16 cellular contexts compared by ENCODE assay signal in the genomic region with DNA sequence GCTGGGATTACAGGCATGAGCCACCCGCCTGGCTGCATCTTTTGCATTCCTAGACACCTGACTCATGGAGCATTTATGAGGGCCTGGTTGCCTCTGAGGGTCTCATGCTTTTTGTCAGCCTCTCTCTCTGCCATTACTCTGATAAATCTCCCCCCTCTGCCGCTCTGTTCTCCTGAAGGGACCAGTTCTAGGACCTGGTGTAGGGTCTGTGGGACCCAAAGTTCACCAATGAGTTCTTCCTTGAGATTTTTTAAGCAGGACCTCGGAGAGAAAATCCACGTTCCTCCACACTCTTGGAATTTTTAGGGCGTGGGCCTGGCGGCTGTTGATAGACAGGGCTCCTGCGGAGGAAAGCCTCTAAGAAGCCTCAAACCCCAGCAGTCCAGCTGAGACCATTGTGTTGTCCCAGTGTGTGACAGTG.
DNase-seq lines count a peak whose midpoint lies in the region; ATAC-seq and TF ChIP-seq lines count a peak whose summit lies in the region.
"Had no signal": no experiment of that assay in that cellular context is flagged by ENCODE, and none has a peak within 500 bp of the region (broad histone marks: within the 10 kb centered on the region; RNA-seq: fewer than 3 reads in every experiment).

No MANE protein-coding gene starts in this region.

- H3K27ac ChIP-seq in brain microvascular endothelial cell: peak overlapping the region; percentile 69
- H3K27ac ChIP-seq in mesodermal cell (ENCODE audit: low read depth, low read length, severe bottlenecking): peak overlapping the region; percentile 96
- peak overlapping the region; percentile 90 to 91 for H3K27ac ChIP-seq in tibial artery

- POLR2A ChIA-PET in HEK293T (lab: Yijun Ruan, JAX): no interaction called here

- WGBS in mesodermal cell (ENCODE audit: insufficient coverage in 2 of 2), 2 experiments: 66 to 70% methylated on average over 2 to 3 of the region's 7 CpGs

- H3K27me3 ChIP-seq in brain microvascular endothelial cell (replicated peaks): no peaks in the 10 kb centered on the region
- no peaks in the 10 kb centered on the region for H3K27me3 ChIP-seq in tibial artery

- DNase-seq in HEK293T (ENCODE audit: extremely low spot score) (no peak), brain microvascular endothelial cell (no peak), tibial artery (peak in 1 of 2 donors; percentile 61), glomerular visceral epithelial cell (ENCODE audit: extremely low spot score) (no peak)
- DNase-seq: activated CD8-positive, alpha-beta T cell treated with anti-CD3 and anti-CD28 coated beads for 36 hours; activated naive CD4-positive, alpha-beta T cell treated with anti-CD3 and anti-CD28 coated beads for 36 hours; head of caudate nucleus; Kasumi-1; mucosa of descending colon; PC-3; T-helper 9 cell had no signal

- H3K4me3 ChIP-seq in brain microvascular endothelial cell (ENCODE audit: low read depth, low read length) (no peak overlapping the region), mesodermal cell (ENCODE audit: extremely low read depth, insufficient read depth, low read length, poor library complexity, severe bottlenecking) (no peak overlapping the region), tibial artery (no peak overlapping the region)
- H3K4me3 ChIP-seq: HAP-1, mucosa of descending colon had no signal

- intact Hi-C loops in tibial artery (cut with DNase I; ENCODE audit: low total_unique reads): no loop called here

- H3K36me3 ChIP-seq in brain microvascular endothelial cell (replicated peaks): no peaks in the 10 kb centered on the region
- H3K36me3 ChIP-seq in mesodermal cell (ENCODE audit: control insufficient read depth, insufficient read depth, low read length): no peaks in the 10 kb centered on the region
- no peaks in the 10 kb centered on the region for H3K36me3 ChIP-seq in tibial artery
- H3K36me3 ChIP-seq: HAP-1 had no signal

- H3K9me3 ChIP-seq in mesodermal cell (ENCODE audit: control insufficient read depth, low read length): no peaks in the 10 kb centered on the region
- no peaks in the 10 kb centered on the region for H3K9me3 ChIP-seq in tibial artery
- H3K9me3 ChIP-seq: HAP-1, mucosa of descending colon had no signal

- ATAC-seq in HG03280 (IDR thresholded peaks at IDR 0.05; ENCODE audit: unreplicated experiment) (no peak), GM21825 (IDR thresholded peaks at IDR 0.05; ENCODE audit: unreplicated experiment) (no peak), HG03457 (IDR thresholded peaks at IDR 0.05; ENCODE audit: unreplicated experiment) (no peak)
- ATAC-seq: activated CD8-positive, alpha-beta T cell treated with anti-CD3 and anti-CD28 coated beads for 36 hours; mucosa of descending colon; PC-3 had no signal

- CTCF ChIA-PET in HEK293T (lab: Yijun Ruan, JAX): no interaction called here

- in situ Hi-C loops in brain microvascular endothelial cell (cut with HindIII; ENCODE audit: low pct_ligation_motif_present, low sequenced_read_pairs): loop anchor here (25.0 kb wide), 1 partner anchor 194 kb away; the partner anchor contains the start of gene SLC45A1

- H3K4me1 ChIP-seq in mesodermal cell (ENCODE audit: control insufficient read depth, insufficient read depth, low read length, poor library complexity, severe bottlenecking) (peaks cover 74% of the 10 kb centered on the region), tibial artery (peaks cover 0 to 96% (median 75%) of the 10 kb centered on the region in 4 donors)

- TF ChIP-seq CTCF in brain microvascular endothelial cell (IDR thresholded peaks at IDR 0.05; ENCODE audit: low read depth, low read length, missing control alignments) (no peak), tibial artery (IDR thresholded peaks at IDR 0.05) (no peak)

TF ChIP-seq in HEK293T, 16 proteins besides CTCF, POLR2A, EP300 and RAD21:
- TF ChIP-seq HDGF (IDR thresholded peaks at IDR 0.05; ENCODE audit: borderline replicate concordance) (no peak), NFRKB (IDR thresholded peaks at IDR 0.05) (no peak)
- TF ChIP-seq, protein P1, sequence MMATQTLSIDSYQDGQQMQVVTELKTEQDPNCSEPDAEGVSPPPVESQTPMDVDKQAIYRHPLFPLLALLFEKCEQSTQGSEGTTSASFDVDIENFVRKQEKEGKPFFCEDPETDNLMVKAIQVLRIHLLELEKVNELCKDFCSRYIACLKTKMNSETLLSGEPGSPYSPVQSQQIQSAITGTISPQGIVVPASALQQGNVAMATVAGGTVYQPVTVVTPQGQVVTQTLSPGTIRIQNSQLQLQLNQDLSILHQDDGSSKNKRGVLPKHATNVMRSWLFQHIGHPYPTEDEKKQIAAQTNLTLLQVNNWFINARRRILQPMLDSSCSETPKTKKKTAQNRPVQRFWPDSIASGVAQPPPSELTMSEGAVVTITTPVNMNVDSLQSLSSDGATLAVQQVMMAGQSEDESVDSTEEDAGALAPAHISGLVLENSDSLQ (IDR thresholded peaks at IDR 0.05): peak; percentile 45; the same call in 1 of the 2 replicates
TF ChIP-seq in HEK293T: peak in this region for 1.
